ENCODE assay signal across 21 cellular contexts in the genomic region with DNA sequence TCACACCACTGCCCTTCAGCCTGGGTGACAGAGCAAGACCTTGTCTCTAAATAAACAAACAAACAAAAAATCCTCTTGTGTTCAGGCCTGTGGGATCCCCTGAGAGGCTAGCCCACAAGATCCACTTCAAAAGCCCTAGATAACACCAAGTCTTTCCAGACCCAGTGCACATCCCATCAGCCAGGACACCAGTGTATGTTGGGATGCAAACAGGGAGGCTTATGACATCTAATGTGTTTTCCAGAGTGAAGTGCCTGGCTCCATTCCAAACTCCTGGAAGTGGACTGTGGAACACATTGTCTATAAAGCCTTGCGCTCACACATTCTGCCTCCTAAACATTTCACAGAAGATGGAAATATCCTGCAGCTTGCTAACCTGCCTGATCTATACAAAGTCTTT. TPM values are rescaled to one million over a fixed set of nuclear protein-coding genes. Genes with fewer than 3 reads are reported as not detected.
A peak's percentile ranks its signal among the peaks of the same experiment; 100 is the strongest.
DNase-seq lines count a peak whose midpoint lies in the region; ATAC-seq, FAIRE-seq and TF ChIP-seq lines count a peak whose summit lies in the region.
"Had no signal": no experiment of that assay in that cellular context is flagged by ENCODE, and none has a peak within 500 bp of the region (broad histone marks: within the 10 kb centered on the region; RNA-seq: fewer than 3 reads in every experiment).

No MANE protein-coding gene starts in this region.

- no peak overlapping the region for H3K4me2 ChIP-seq in K562 (ENCODE audit: insufficient read depth, low read length)
- no peak overlapping the region for H3K4me2 ChIP-seq in HepG2 (ENCODE audit: low read depth, low read length)
- H3K4me2 ChIP-seq in smooth muscle cell: no peak overlapping the region

- H3K4me1 ChIP-seq in K562 (replicated peaks in 1 of 2; ENCODE audit: control insufficient read depth in 2 of 2, insufficient read depth in 2 of 2, low read length in 2 of 2) (peaks cover 0 to 3% of the 10 kb centered on the region in 2 experiments; a peak in 2 of 5 replicates), HepG2 (ENCODE audit: insufficient read depth, low read length) (0 out of 2 replicates have a peak, but pooled peaks cover 6% of the 10 kb centered on the region), smooth muscle cell (ENCODE audit: low read depth) (no peaks in the 10 kb centered on the region)

- no peak overlapping the region for H3K4me3 ChIP-seq in K562
- H3K4me3 ChIP-seq in HepG2 (replicated peaks in 1 of 3; ENCODE audit: insufficient read depth in 1 of 3, low read depth in 2 of 3, low read length in 3 of 3): no peak overlapping the region
- no peak overlapping the region for H3K4me3 ChIP-seq in smooth muscle cell
- H3K4me3 ChIP-seq: GM12878, GM23248 had no signal

- H3K9ac ChIP-seq in K562 (ENCODE audit: insufficient read depth in 1 of 2, low read depth in 2 of 2, low read length in 2 of 2) (no peak overlapping the region), HepG2 (ENCODE audit: insufficient read depth, low read depth, low read length) (no peak overlapping the region), smooth muscle cell (ENCODE audit: low read depth) (no peak overlapping the region)
- H3K9ac ChIP-seq: GM23248 had no signal

- 100% methylated on average over 1 of the region's 1 CpG for WGBS in K562 (ENCODE audit: insufficient coverage, low coverage, missing lambda C conversion rate)
- 100% methylated on average over 1 of the region's 1 CpG for WGBS in HepG2 (ENCODE audit: low lambda C conversion rate)
- WGBS in smooth muscle cell (ENCODE audit: low lambda C conversion rate): 93% methylated on average over 1 of the region's 1 CpG

- POLR2A ChIA-PET in K562 (lab: Yijun Ruan, JAX): interaction anchor here (1.7 to 2.0 kb wide), 2 partner anchors 12 to 57 kb away, joined by 3 to 7 read pairs; partner anchors contain the start of genes EPM2AIP1 and MLH1
- POLR2A ChIA-PET in HepG2 (lab: Yijun Ruan, JAX): no interaction called here

- H3K27ac Mint-ChIP-seq in activated naive CD8-positive, alpha-beta T cell: peak overlapping the region; percentile 41
- H3K27ac Mint-ChIP-seq in activated naive CD8-positive, alpha-beta T cell treated with anti-CD3 and anti-CD28 coated beads, Interleukin-2, amount 50 U/mL, for 24 hours: no peak overlapping the region
- no peak overlapping the region for H3K27ac Mint-ChIP-seq in activated T-helper 1 cell treated with anti-CD3 and anti-CD28 coated beads, Interleukin-12 subunit alpha, Interleukin-12 subunit beta, Interleukin-2, Interleukin-4 antibody, amounts not matched to agents 30 ng/mL and 10 ng/mL and 1 ng/mL, durations not matched to agents 14 hours and 24 hours and 36 hours
- H3K27ac Mint-ChIP-seq: activated CD8-positive, alpha-beta T cell treated with anti-CD3 and anti-CD28 coated beads, Interleukin-2, amount 10 ng/mL, durations not matched to agents 7 days and 5 days; IgD-negative memory B cell had no signal

- no peaks in the 10 kb centered on the region for H3K9me1 ChIP-seq in K562 (ENCODE audit: control insufficient read depth, insufficient read depth, low read length)

- no peak for TF ChIP-seq POLR2A in K562 (conservative IDR thresholded peaks at IDR 0.05)
- no peak for TF ChIP-seq POLR2A in HepG2 (IDR thresholded peaks at IDR 0.05; ENCODE audit: insufficient read depth in 1 of 2, low read depth in 2 of 2, low read length in 2 of 2)

- H2AFZ ChIP-seq in K562 (ENCODE audit: low read depth, low read length): no peak overlapping the region
- H2AFZ ChIP-seq in HepG2 (ENCODE audit: low read length): no peak overlapping the region
- H2AFZ ChIP-seq in smooth muscle cell (ENCODE audit: low read depth): no peak overlapping the region
- H2AFZ ChIP-seq: GM23248 had no signal

- peaks cover 84% of the 10 kb centered on the region for H3K36me3 ChIP-seq in K562 (ENCODE audit: control insufficient read depth, insufficient read depth, low read length)
- peaks cover 17 to 71% of the 10 kb centered on the region in 2 experiments; a peak in 4 of 5 replicates for H3K36me3 ChIP-seq in HepG2 (replicated peaks in 1 of 2; ENCODE audit: control insufficient read depth in 1 of 2, insufficient read depth in 2 of 2, low read length in 2 of 2)
- peaks cover 32% of the 10 kb centered on the region for H3K36me3 ChIP-seq in smooth muscle cell (ENCODE audit: low read depth)

- H3K27ac ChIP-seq in K562 (ENCODE audit: extremely low read depth, low read depth, low read length) (no peak overlapping the region), HepG2 (ENCODE audit: extremely low read length, insufficient read depth, low read length) (no peak overlapping the region), smooth muscle cell (ENCODE audit: low read depth) (no peak overlapping the region)
- H3K27ac ChIP-seq: GM23248 had no signal

- peaks cover 21% of the 10 kb centered on the region for H3K36me3 Mint-ChIP-seq in activated naive CD8-positive, alpha-beta T cell
- H3K36me3 Mint-ChIP-seq in activated naive CD8-positive, alpha-beta T cell treated with anti-CD3 and anti-CD28 coated beads, Interleukin-2, amount 50 U/mL, for 24 hours (ENCODE audit: low read depth): peaks cover 64% of the 10 kb centered on the region
- peaks cover 45% of the 10 kb centered on the region for H3K36me3 Mint-ChIP-seq in activated T-helper 1 cell treated with anti-CD3 and anti-CD28 coated beads, Interleukin-12 subunit alpha, Interleukin-12 subunit beta, Interleukin-2, Interleukin-4 antibody, amounts not matched to agents 30 ng/mL and 10 ng/mL and 1 ng/mL, durations not matched to agents 14 hours and 24 hours and 36 hours (ENCODE audit: low read depth)

- peaks cover 5% of the 10 kb centered on the region for H3F3A ChIP-seq in smooth muscle cell (ENCODE audit: low read depth)

- TF ChIP-seq CTCF in K562 (IDR thresholded peaks at IDR 0.05 in 2 of 3, conservative IDR thresholded peaks at IDR 0.05 in 1 of 3; ENCODE audit: insufficient read depth in 2 of 3, low read depth in 1 of 3, low read length in 3 of 3) (no peak), HepG2 (CRISPR knock-in tag; IDR thresholded peaks at IDR 0.05) (no peak), smooth muscle cell (IDR thresholded peaks at IDR 0.05; ENCODE audit: borderline replicate concordance, insufficient read depth, poor library complexity, severe bottlenecking) (no peak)

- no peaks in the 10 kb centered on the region for H3K27me3 Mint-ChIP-seq in activated naive CD8-positive, alpha-beta T cell
- no peaks in the 10 kb centered on the region for H3K27me3 Mint-ChIP-seq in activated naive CD8-positive, alpha-beta T cell treated with anti-CD3 and anti-CD28 coated beads, Interleukin-2, amount 50 U/mL, for 24 hours
- no peaks in the 10 kb centered on the region for H3K27me3 Mint-ChIP-seq in activated T-helper 1 cell treated with anti-CD3 and anti-CD28 coated beads, Interleukin-12 subunit alpha, Interleukin-12 subunit beta, Interleukin-2, Interleukin-4 antibody, amounts not matched to agents 30 ng/mL and 10 ng/mL and 1 ng/mL, durations not matched to agents 14 hours and 24 hours and 36 hours (ENCODE audit: insufficient read depth)
- H3K27me3 Mint-ChIP-seq: activated B cell treated with CpG ODN at 0.5 μM for 24 hours, IgD-negative memory B cell had no signal

- ATAC-seq in activated naive CD8-positive, alpha-beta T cell treated with anti-CD3 and anti-CD28 coated beads, Interleukin-2, amount 50 U/mL, for 24 hours: no peak
- no peak for ATAC-seq in K562
- ATAC-seq in HepG2: peak; percentile 48; the same call in 1 of the 3 replicates
- ATAC-seq in GM18873 (IDR thresholded peaks at IDR 0.05; ENCODE audit: low FRiP score, unreplicated experiment): no peak
- ATAC-seq: activated CD8-positive, alpha-beta T cell treated with anti-CD3 and anti-CD28 coated beads, Interleukin-2, amount 10 ng/mL, durations not matched to agents 7 days and 5 days; GM12878 had no signal

- TF ChIP-seq RAD21 in K562 (CRISPR knock-in tag; conservative IDR thresholded peaks at IDR 0.05 in 1 of 2, IDR thresholded peaks at IDR 0.05 in 1 of 2) (no peak), HepG2 (CRISPR knock-in tag; IDR thresholded peaks at IDR 0.05) (no peak)

- H4K20me1 ChIP-seq in K562 (replicated peaks; ENCODE audit: control insufficient read depth, insufficient read depth, low read length) (no peaks in the 10 kb centered on the region), HepG2 (ENCODE audit: insufficient read depth, low read length) (no peaks in the 10 kb centered on the region), smooth muscle cell (ENCODE audit: low read depth) (no peaks in the 10 kb centered on the region)

- CTCF ChIA-PET in K562 (lab: Yijun Ruan, JAX; ENCODE audit: low intra/inter-chr PET ratio) (no interaction called here), HepG2 (lab: Yijun Ruan, JAX; ENCODE audit: low intra/inter-chr PET ratio, low total read pairs) (no interaction called here)

- H3K79me2 ChIP-seq in K562 (ENCODE audit: control insufficient read depth, insufficient read depth, low read length) (no peaks in the 10 kb centered on the region), HepG2 (ENCODE audit: insufficient read depth, low read length) (no peaks in the 10 kb centered on the region), smooth muscle cell (ENCODE audit: low read depth) (no peaks in the 10 kb centered on the region)

- H3K9me3 Mint-ChIP-seq in activated naive CD8-positive, alpha-beta T cell (ENCODE audit: low read depth): no peaks in the 10 kb centered on the region
- no peaks in the 10 kb centered on the region for H3K9me3 Mint-ChIP-seq in activated naive CD8-positive, alpha-beta T cell treated with anti-CD3 and anti-CD28 coated beads, Interleukin-2, amount 50 U/mL, for 24 hours
- no peaks in the 10 kb centered on the region for H3K9me3 Mint-ChIP-seq in activated T-helper 1 cell treated with anti-CD3 and anti-CD28 coated beads, Interleukin-12 subunit alpha, Interleukin-12 subunit beta, Interleukin-2, Interleukin-4 antibody, amounts not matched to agents 30 ng/mL and 10 ng/mL and 1 ng/mL, durations not matched to agents 14 hours and 24 hours and 36 hours
- H3K9me3 Mint-ChIP-seq: activated B cell treated with CpG ODN at 0.5 μM for 24 hours, IgD-negative memory B cell had no signal

- H3K9me3 ChIP-seq in K562 (replicated peaks; ENCODE audit: control insufficient read depth, insufficient read depth, low read depth, low read length) (no peaks in the 10 kb centered on the region), HepG2 (ENCODE audit: low read length) (no peaks in the 10 kb centered on the region), smooth muscle cell (replicated peaks; ENCODE audit: low read depth) (no peaks in the 10 kb centered on the region)

- no TSS peak for BruUV-seq in K562 (replicated peaks; lab: Mats Ljungman, UMichigan)
- BruUV-seq in HepG2 (replicated peaks; lab: Mats Ljungman, UMichigan): no TSS peak

- no peaks in the 10 kb centered on the region for H3K27me3 ChIP-seq in K562 (ENCODE audit: control insufficient read depth in 2 of 2, insufficient read depth in 2 of 2, low read length in 2 of 2)
- no peaks in the 10 kb centered on the region for H3K27me3 ChIP-seq in HepG2 (ENCODE audit: control insufficient read depth in 1 of 2, insufficient read depth in 2 of 2, low read length in 2 of 2)
- H3K27me3 ChIP-seq in smooth muscle cell (ENCODE audit: low read depth): no peaks in the 10 kb centered on the region

- in situ Hi-C loops in K562 (cut with MboI) (no loop called here), HepG2 (cut with HindIII; ENCODE audit: extremely low pct_ligation_motif_present, low pct_unique_long_range_greater_than_20kb) (no loop called here)

- DNase-seq in activated naive CD8-positive, alpha-beta T cell treated with anti-CD3 and anti-CD28 coated beads, Interleukin-2, amount 50 U/mL, for 24 hours: no peak
- no peak for DNase-seq in K562 (ENCODE audit: extremely low read depth in 1 of 4, low spot score in 3 of 4)
- DNase-seq in HepG2 (ENCODE audit: low spot score): no peak
- DNase-seq in activated T-helper 1 cell treated with anti-CD3 and anti-CD28 coated beads, Interleukin-12 subunit alpha, Interleukin-12 subunit beta, Interleukin-2, Interleukin-4 antibody, amounts not matched to agents 30 ng/mL and 10 ng/mL and 1 ng/mL, durations not matched to agents 14 hours and 24 hours and 36 hours (ENCODE audit: low spot score): no peak
- no peak for DNase-seq in smooth muscle cell (lab: John Stamatoyannopoulos, UW; ENCODE audit: unreplicated experiment)
- DNase-seq in NCI-H146 (lab: John Stamatoyannopoulos, UW): no peak
- DNase-seq: activated B cell treated with CpG ODN at 0.5 μM for 24 hours; activated CD8-positive, alpha-beta T cell treated with anti-CD3 and anti-CD28 coated beads, Interleukin-2, amount 10 ng/mL, durations not matched to agents 7 days and 5 days; effector CD8-positive, alpha-beta T cell; GDM1; MV-4-11; NCI-H226; SHP77 treated with DMSO at 0.1 percent for 48 hours; stimulated activated naive CD4-positive, alpha-beta T cell treated with Interleukin-2 at 50 U/mL for 16 hours; T-helper 2 cell had no signal

- peaks cover 13% of the 10 kb centered on the region for H3K4me1 Mint-ChIP-seq in activated naive CD8-positive, alpha-beta T cell (ENCODE audit: low read depth)
- peaks cover 21% of the 10 kb centered on the region for H3K4me1 Mint-ChIP-seq in activated naive CD8-positive, alpha-beta T cell treated with anti-CD3 and anti-CD28 coated beads, Interleukin-2, amount 50 U/mL, for 24 hours
- peaks cover 10% of the 10 kb centered on the region for H3K4me1 Mint-ChIP-seq in activated T-helper 1 cell treated with anti-CD3 and anti-CD28 coated beads, Interleukin-12 subunit alpha, Interleukin-12 subunit beta, Interleukin-2, Interleukin-4 antibody, amounts not matched to agents 30 ng/mL and 10 ng/mL and 1 ng/mL, durations not matched to agents 14 hours and 24 hours and 36 hours (ENCODE audit: low read depth)

- no peak for TF ChIP-seq EP300 in K562 (IDR thresholded peaks at IDR 0.05; ENCODE audit: low read length)
- TF ChIP-seq EP300 in HepG2 (IDR thresholded peaks at IDR 0.05; ENCODE audit: low read depth in 2 of 2, low read length in 2 of 2): no peak
- TF ChIP-seq EP300 in HepG2 (CRISPR knock-in tag; IDR thresholded peaks at IDR 0.05; ENCODE audit: borderline replicate concordance): no peak

- no peak overlapping the region for H3K4me3 Mint-ChIP-seq in activated naive CD8-positive, alpha-beta T cell
- H3K4me3 Mint-ChIP-seq in activated naive CD8-positive, alpha-beta T cell treated with anti-CD3 and anti-CD28 coated beads, Interleukin-2, amount 50 U/mL, for 24 hours: no peak overlapping the region
- H3K4me3 Mint-ChIP-seq in activated T-helper 1 cell treated with anti-CD3 and anti-CD28 coated beads, Interleukin-12 subunit alpha, Interleukin-12 subunit beta, Interleukin-2, Interleukin-4 antibody, amounts not matched to agents 30 ng/mL and 10 ng/mL and 1 ng/mL, durations not matched to agents 14 hours and 24 hours and 36 hours: no peak overlapping the region
- H3K4me3 Mint-ChIP-seq: activated B cell treated with CpG ODN at 0.5 μM for 24 hours; activated CD8-positive, alpha-beta T cell treated with anti-CD3 and anti-CD28 coated beads, Interleukin-2, amount 10 ng/mL, durations not matched to agents 7 days and 5 days; IgD-negative memory B cell had no signal

- intact Hi-C loops in K562 (cut with micrococcal nuclease): no loop called here
- intact Hi-C loops in HepG2 (cut with micrococcal nuclease; ENCODE audit: unreplicated experiment): no loop called here
- intact Hi-C loops in activated T-helper 1 cell treated with anti-CD3 and anti-CD28 coated beads, Interleukin-12 subunit alpha, Interleukin-12 subunit beta, Interleukin-2, Interleukin-4 antibody, amounts not matched to agents 30 ng/mL and 10 ng/mL and 1 ng/mL, durations not matched to agents 14 hours and 24 hours and 36 hours (cut with micrococcal nuclease): no loop called here

- FAIRE-seq in K562 (lab: Jason Lieb, UNC) (no peak), HepG2 (lab: Jason Lieb, UNC) (no peak)
- FAIRE-seq: GM12878, urothelium cell line had no signal

RNA-seq across cellular contexts. Expression of gene MLH1, which starts 56.9 kb away (rescaled TPM):
- 83.9 and 136 TPM in 2 replicates for total RNA-seq in K562 (2011; cell fraction: chromatin; rRNA removed; ENCODE audit: low replicate concordance)
- total RNA-seq in K562 (2011; cell fraction: nucleolus; rRNA removed): 66.8 and 72.0 TPM in 2 replicates
- 70.8 and 71.4 TPM in 2 replicates for total RNA-seq in K562 (2011; cell fraction: nucleoplasm; rRNA removed)
- total RNA-seq in K562 (2014; rRNA removed): 106 and 123 TPM in 2 replicates
- 116 and 132 TPM in 2 replicates for total RNA-seq in K562 (2014; rRNA removed; fragmentation: Illumina TruSeq; extraction: Trizol)
- total RNA-seq in K562 (2015; rRNA removed; fragmentation: Illumina TruSeq; extraction: Trizol): 117 TPM in 2 replicates
- 76.0 and 76.4 TPM in 2 replicates for total RNA-seq in K562 (2021)
- 103 and 144 TPM in 2 replicates for polyA plus RNA-seq in K562 (2011; rRNA removed)
- 69.9 and 93.3 TPM in 2 replicates for polyA plus RNA-seq in K562 (2011; cell fraction: cytosol; rRNA removed)
- 67.3 and 75.6 TPM in 2 replicates for polyA plus RNA-seq in K562 (2011; cell fraction: nucleus; rRNA removed)
- polyA plus RNA-seq in K562 (2012): 77.3 and 88.6 TPM in 2 replicates
- polyA plus RNA-seq in K562 (2014; fragmentation: Illumina TruSeq; extraction: Trizol): 122 and 155 TPM in 2 replicates
- polyA plus RNA-seq in K562 (2014; fragmentation: Nextera tagmentation; extraction: Ambion mirVana): 100 to 1,000 TPM in 1 of 2 experiments, 10 to 100 TPM in 1; 81.6 to 134 TPM
- polyA plus RNA-seq in K562 (2014; rRNA removed): 82.1 and 113 TPM in 2 replicates
- 129 and 140 TPM in 2 replicates for polyA minus RNA-seq in K562 (2011; rRNA and poly(A)+ RNA removed)
- polyA minus RNA-seq in K562 (2011; cell fraction: cytosol; rRNA and poly(A)+ RNA removed): 39.0 and 63.0 TPM in 2 replicates
- polyA minus RNA-seq in K562 (2011; cell fraction: nucleus; rRNA and poly(A)+ RNA removed): 68.0 and 99.2 TPM in 2 replicates
- 70.8 and 84.7 TPM in 2 replicates for total RNA-seq in HepG2 (2016; rRNA removed; fragmentation: Illumina TruSeq; extraction: Trizol)
- 13.0 and 16.7 TPM in 2 replicates for total RNA-seq in HepG2 (2016; cell fraction: cytosol; rRNA removed; fragmentation: Illumina TruSeq; extraction: Trizol; ENCODE audit: low read depth)
- 75.1 and 87.2 TPM in 2 replicates for total RNA-seq in HepG2 (2016; cell fraction: insoluble cytoplasmic fraction; rRNA removed; fragmentation: Illumina TruSeq; extraction: Trizol)
- 23.8 and 30.0 TPM in 2 replicates for total RNA-seq in HepG2 (2016; cell fraction: membrane; rRNA removed; fragmentation: Illumina TruSeq; extraction: Trizol)
- total RNA-seq in HepG2 (2016; cell fraction: nucleus; rRNA removed; fragmentation: Illumina TruSeq; extraction: Trizol): 52.7 and 66.4 TPM in 2 replicates
- 25.5 and 29.5 TPM in 2 replicates for polyA plus RNA-seq in HepG2 (2011; rRNA removed)
- 16.4 and 20.2 TPM in 2 replicates for polyA plus RNA-seq in HepG2 (2011; cell fraction: cytosol; rRNA removed)
- polyA plus RNA-seq in HepG2 (2011; cell fraction: nucleus; rRNA removed): 22.3 and 23.9 TPM in 2 replicates
- 16.5 and 26.8 TPM in 2 replicates for polyA plus RNA-seq in HepG2 (2012)
- 5.0 and 6.5 TPM in 2 replicates for polyA plus RNA-seq in HepG2 (2016; cell fraction: cytosol; fragmentation: Illumina TruSeq; extraction: Trizol; ENCODE audit: low read depth)
- 58.5 and 62.1 TPM in 2 replicates for polyA plus RNA-seq in HepG2 (2016; cell fraction: insoluble cytoplasmic fraction; fragmentation: Illumina TruSeq; extraction: Trizol; ENCODE audit: low read depth)
- 15.7 and 18.4 TPM in 2 replicates for polyA plus RNA-seq in HepG2 (2016; cell fraction: membrane; fragmentation: Illumina TruSeq; extraction: Trizol; ENCODE audit: low read depth)
- 43.9 and 48.8 TPM in 2 replicates for polyA plus RNA-seq in HepG2 (2016; cell fraction: nucleus; fragmentation: Illumina TruSeq; extraction: Trizol; ENCODE audit: insufficient read depth, low read depth)
- 46.1 and 69.8 TPM in 2 replicates for polyA minus RNA-seq in HepG2 (2011; rRNA and poly(A)+ RNA removed; ENCODE audit: low replicate concordance)
- polyA minus RNA-seq in HepG2 (2011; cell fraction: cytosol; rRNA and poly(A)+ RNA removed): 22.7 and 24.0 TPM in 2 replicates
- 43.1 and 46.4 TPM in 2 replicates for polyA minus RNA-seq in HepG2 (2011; cell fraction: nucleus; rRNA and poly(A)+ RNA removed)
- total RNA-seq in activated T-helper 1 cell treated with anti-CD3 and anti-CD28 coated beads, Interleukin-12 subunit alpha, Interleukin-12 subunit beta, Interleukin-2, Interleukin-4 antibody, amounts not matched to agents 30 ng/mL and 10 ng/mL and 1 ng/mL, durations not matched to agents 14 hours and 24 hours and 36 hours: 63.4 and 65.0 TPM in 2 replicates
- total RNA-seq in smooth muscle cell: 28.3 and 35.0 TPM in 2 replicates
- 16.6 and 22.6 TPM in 2 replicates for polyA plus RNA-seq in smooth muscle cell

RNA-seq across cellular contexts. Expression of gene EPM2AIP1, which starts 57.3 kb away (rescaled TPM):
- 36.0 and 108 TPM in 2 replicates for total RNA-seq in K562 (2011; cell fraction: chromatin; rRNA removed; ENCODE audit: low replicate concordance)
- total RNA-seq in K562 (2011; cell fraction: nucleolus; rRNA removed): 30.2 and 35.8 TPM in 2 replicates
- 78.0 and 139 TPM in 2 replicates for total RNA-seq in K562 (2011; cell fraction: nucleoplasm; rRNA removed)
- total RNA-seq in K562 (2014; rRNA removed) (14.6 and 16.3 TPM in 2 replicates), K562 (2014; rRNA removed; fragmentation: Illumina TruSeq; extraction: Trizol) (29.0 and 29.5 TPM in 2 replicates), K562 (2015; rRNA removed; fragmentation: Illumina TruSeq; extraction: Trizol) (30.7 and 38.3 TPM in 2 replicates), K562 (2021) (19.3 and 22.6 TPM in 2 replicates), HepG2 (2016; rRNA removed; fragmentation: Illumina TruSeq; extraction: Trizol) (23.0 and 28.1 TPM in 2 replicates), smooth muscle cell (18.6 and 26.0 TPM in 2 replicates)
- polyA plus RNA-seq in K562 (2011; rRNA removed) (44.8 and 47.2 TPM in 2 replicates), K562 (2014; fragmentation: Illumina TruSeq; extraction: Trizol) (20.9 and 25.2 TPM in 2 replicates), K562 (2014; fragmentation: Nextera tagmentation; extraction: Ambion mirVana) (1 to 10 TPM; 6.7 to 9.2 TPM), K562 (2014; rRNA removed) (21.7 and 29.1 TPM in 2 replicates), HepG2 (2011; rRNA removed) (9.1 and 10.7 TPM in 2 replicates), smooth muscle cell (6.5 and 11.7 TPM in 2 replicates)
- polyA plus RNA-seq in K562 (2011; cell fraction: cytosol; rRNA removed): 9.6 and 28.4 TPM in 2 replicates
- polyA plus RNA-seq in K562 (2011; cell fraction: nucleus; rRNA removed): 82.8 and 119 TPM in 2 replicates
- 16.8 and 23.8 TPM in 2 replicates for polyA plus RNA-seq in K562 (2012)
- polyA minus RNA-seq in K562 (2011; rRNA and poly(A)+ RNA removed): 58.8 and 67.3 TPM in 2 replicates
- 13.6 and 14.8 TPM in 2 replicates for polyA minus RNA-seq in K562 (2011; cell fraction: cytosol; rRNA and poly(A)+ RNA removed)
- 86.4 and 147 TPM in 2 replicates for polyA minus RNA-seq in K562 (2011; cell fraction: nucleus; rRNA and poly(A)+ RNA removed)
- total RNA-seq in HepG2 (2016; cell fraction: cytosol; rRNA removed; fragmentation: Illumina TruSeq; extraction: Trizol; ENCODE audit: low read depth): 1.0 and 1.8 TPM in 2 replicates
- 21.0 and 30.4 TPM in 2 replicates for total RNA-seq in HepG2 (2016; cell fraction: insoluble cytoplasmic fraction; rRNA removed; fragmentation: Illumina TruSeq; extraction: Trizol)
- 8.2 and 8.3 TPM in 2 replicates for total RNA-seq in HepG2 (2016; cell fraction: membrane; rRNA removed; fragmentation: Illumina TruSeq; extraction: Trizol)
- 37.0 and 41.5 TPM in 2 replicates for total RNA-seq in HepG2 (2016; cell fraction: nucleus; rRNA removed; fragmentation: Illumina TruSeq; extraction: Trizol)
- 3.0 and 4.4 TPM in 2 replicates for polyA plus RNA-seq in HepG2 (2011; cell fraction: cytosol; rRNA removed)
- 18.8 and 26.0 TPM in 2 replicates for polyA plus RNA-seq in HepG2 (2011; cell fraction: nucleus; rRNA removed)
- 8.5 and 10.5 TPM in 2 replicates for polyA plus RNA-seq in HepG2 (2012)
- polyA plus RNA-seq in HepG2 (2016; cell fraction: cytosol; fragmentation: Illumina TruSeq; extraction: Trizol; ENCODE audit: low read depth): 0.43 and 0.65 TPM in 2 replicates
- polyA plus RNA-seq in HepG2 (2016; cell fraction: insoluble cytoplasmic fraction; fragmentation: Illumina TruSeq; extraction: Trizol; ENCODE audit: low read depth): 13.9 and 14.5 TPM in 2 replicates
- 3.0 and 4.0 TPM in 2 replicates for polyA plus RNA-seq in HepG2 (2016; cell fraction: membrane; fragmentation: Illumina TruSeq; extraction: Trizol; ENCODE audit: low read depth)
- 41.8 and 49.3 TPM in 2 replicates for polyA plus RNA-seq in HepG2 (2016; cell fraction: nucleus; fragmentation: Illumina TruSeq; extraction: Trizol; ENCODE audit: insufficient read depth, low read depth)
- 14.4 and 15.5 TPM in 2 replicates for polyA minus RNA-seq in HepG2 (2011; rRNA and poly(A)+ RNA removed; ENCODE audit: low replicate concordance)
- polyA minus RNA-seq in HepG2 (2011; cell fraction: cytosol; rRNA and poly(A)+ RNA removed): 5.7 and 7.3 TPM in 2 replicates
- polyA minus RNA-seq in HepG2 (2011; cell fraction: nucleus; rRNA and poly(A)+ RNA removed): 69.9 and 74.8 TPM in 2 replicates
- 17.2 and 18.2 TPM in 2 replicates for total RNA-seq in activated T-helper 1 cell treated with anti-CD3 and anti-CD28 coated beads, Interleukin-12 subunit alpha, Interleukin-12 subunit beta, Interleukin-2, Interleukin-4 antibody, amounts not matched to agents 30 ng/mL and 10 ng/mL and 1 ng/mL, durations not matched to agents 14 hours and 24 hours and 36 hours
